In genomic region chr7:1863091-1863900, GRCh38 we compare ENCODE assay signal across 27 cellular contexts.
"Had no signal": no experiment of that assay in that cellular context is flagged by ENCODE, and none has a peak within 500 bp of the region (broad histone marks: within the 10 kb centered on the region; RNA-seq: fewer than 3 reads in every experiment).

No MANE protein-coding gene starts in this region.

- DNase-seq: activated CD4-positive, alpha-beta T cell treated with anti-CD3 and anti-CD28 coated beads for 4 hours; activated CD4-positive, alpha-beta T cell treated with anti-CD3 and anti-CD28 coated beads, Interleukin-2, amount 50 U/mL, for 48 hours; activated CD8-positive, alpha-beta memory T cell treated with anti-CD3 and anti-CD28 coated beads for 24 hours; activated effector memory CD4-positive, alpha-beta T cell treated with anti-CD3 and anti-CD28 coated beads, Interleukin-2, amount 50 U/mL, for 16 hours; activated naive CD4-positive, alpha-beta T cell treated with anti-CD3 and anti-CD28 coated beads for 36 hours; activated naive CD8-positive, alpha-beta T cell treated with anti-CD3 and anti-CD28 coated beads for 36 hours; adrenal gland; cortex of kidney; effector memory CD8-positive, alpha-beta T cell; erythroblast; gastrocnemius medialis; glutamatergic neuron; left ventricle myocardium inferior; stimulated activated CD4-positive, alpha-beta T cell treated with anti-CD3 and anti-CD28 coated beads, Interleukin-1b, Interleukin-23, amount 100 ng/mL, for 48 hours; stimulated activated CD4-positive, alpha-beta T cell treated with anti-CD3 and anti-CD28 coated beads, Interleukin-4, amount 100 ng/mL, for 4 hours; stimulated activated CD8-positive, alpha-beta memory T cell treated with anti-CD3 and anti-CD28 coated beads, Interleukin-4, amount 100 ng/mL, for 48 hours; stomach; thyroid gland had no signal

- H3K36me3 Mint-ChIP-seq: activated naive CD8-positive, alpha-beta T cell treated with anti-CD3 and anti-CD28 coated beads for 36 hours; brain had no signal

- H3K4me3 Mint-ChIP-seq: activated naive CD4-positive, alpha-beta T cell treated with anti-CD3 and anti-CD28 coated beads for 36 hours; activated naive CD8-positive, alpha-beta T cell treated with anti-CD3 and anti-CD28 coated beads for 36 hours; brain; effector memory CD8-positive, alpha-beta T cell; nephron; stimulated activated memory B cell treated with anti-CD40 and anti-IgM and Interleukin-4, amounts not matched to agents 10 μg/mL and 1 μg/mL and 100 μg/mL, for 72 hours had no signal

- H3K27ac Mint-ChIP-seq: activated naive CD4-positive, alpha-beta T cell treated with anti-CD3 and anti-CD28 coated beads for 36 hours; activated naive CD8-positive, alpha-beta T cell treated with anti-CD3 and anti-CD28 coated beads for 36 hours; stimulated activated memory B cell treated with anti-CD40 and anti-IgM and Interleukin-4, amounts not matched to agents 10 μg/mL and 1 μg/mL and 100 μg/mL, for 72 hours had no signal

- H3K27me3 ChIP-seq: adrenal gland, ascending aorta, gastrocnemius medialis, neutrophil, stomach, thyroid gland, upper lobe of left lung had no signal

- H3K27ac ChIP-seq: adrenal gland, ascending aorta, gastrocnemius medialis, left ventricle myocardium inferior, neutrophil, skin epidermis, stomach, thyroid gland, upper lobe of left lung had no signal

- H3K4me1 ChIP-seq: adrenal gland, ascending aorta, gastrocnemius medialis, left ventricle myocardium inferior, stomach, thyroid gland, upper lobe of left lung had no signal

- H3K9me3 Mint-ChIP-seq: activated naive CD4-positive, alpha-beta T cell treated with anti-CD3 and anti-CD28 coated beads for 36 hours; activated naive CD8-positive, alpha-beta T cell treated with anti-CD3 and anti-CD28 coated beads for 36 hours; brain; effector memory CD8-positive, alpha-beta T cell; nephron; stimulated activated memory B cell treated with anti-CD40 and anti-IgM and Interleukin-4, amounts not matched to agents 10 μg/mL and 1 μg/mL and 100 μg/mL, for 72 hours had no signal

- ATAC-seq: effector memory CD8-positive, alpha-beta T cell; gastrocnemius medialis; sciatic nerve; stimulated activated memory B cell treated with anti-CD40 and anti-IgM and Interleukin-4, amounts not matched to agents 10 μg/mL and 1 μg/mL and 100 μg/mL, for 72 hours had no signal

- H3K9me3 ChIP-seq: adrenal gland, ascending aorta, gastrocnemius medialis, left ventricle myocardium inferior, neutrophil, stomach, thyroid gland, upper lobe of left lung had no signal

- FAIRE-seq: islet of Langerhans had no signal

- H3K27me3 Mint-ChIP-seq: activated naive CD8-positive, alpha-beta T cell treated with anti-CD3 and anti-CD28 coated beads for 36 hours; brain; effector memory CD8-positive, alpha-beta T cell; stimulated activated memory B cell treated with anti-CD40 and anti-IgM and Interleukin-4, amounts not matched to agents 10 μg/mL and 1 μg/mL and 100 μg/mL, for 72 hours had no signal

- H3K4me3 ChIP-seq: adrenal gland, ascending aorta, gastrocnemius medialis, left ventricle myocardium inferior, skin epidermis, stomach, thyroid gland, upper lobe of left lung had no signal

- H3K36me3 ChIP-seq: adrenal gland, ascending aorta, gastrocnemius medialis, left ventricle myocardium inferior, neutrophil, stomach, thyroid gland, upper lobe of left lung had no signal
